Comparison of ENCODE assay signal across 20 cellular contexts in the genomic region with DNA sequence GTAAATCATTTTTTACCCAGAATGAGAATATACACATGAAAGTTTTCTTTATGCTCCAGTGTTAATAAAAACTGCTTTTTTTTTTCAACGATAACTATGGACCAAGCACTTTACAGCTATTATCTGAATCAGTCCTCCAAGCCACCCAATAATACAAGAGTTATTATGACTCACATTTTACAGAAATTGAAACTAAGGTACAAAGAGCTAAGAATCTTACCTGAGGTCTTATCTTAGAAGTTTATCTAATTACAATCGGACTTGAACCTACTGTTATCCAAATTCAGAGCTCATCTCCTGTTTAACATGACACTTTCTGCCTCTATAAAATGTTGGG. TPM values are rescaled to one million over a fixed set of nuclear protein-coding genes. Genes with fewer than 3 reads are reported as not detected.
DNase-seq lines count a peak whose midpoint lies in the region; ATAC-seq lines count a peak whose summit lies in the region.
"Had no signal": no experiment of that assay in that cellular context is flagged by ENCODE, and none has a peak within 500 bp of the region (broad histone marks: within the 10 kb centered on the region; RNA-seq: fewer than 3 reads in every experiment).

No MANE protein-coding gene starts in this region.

- no peaks in the 10 kb centered on the region for H3K27me3 ChIP-seq in CD4-positive, CD25-positive, alpha-beta regulatory T cell (ENCODE audit: control insufficient read depth, insufficient read depth, low read length)
- H3K27me3 ChIP-seq in HUES6 (ENCODE audit: control insufficient read depth, insufficient read depth, low read length) (no peaks in the 10 kb centered on the region), iPS-18a (ENCODE audit: control insufficient read depth, insufficient read depth, low read length) (no peaks in the 10 kb centered on the region)
- no peaks in the 10 kb centered on the region for H3K27me3 ChIP-seq in naive thymus-derived CD4-positive, alpha-beta T cell (ENCODE audit: control insufficient read depth in 2 of 2, insufficient read depth in 2 of 2, low read length in 2 of 2)
- H3K27me3 ChIP-seq: cardiac muscle cell, pancreas, tibial nerve had no signal

- no peaks in the 10 kb centered on the region for H3K36me3 ChIP-seq in CD4-positive, CD25-positive, alpha-beta regulatory T cell (ENCODE audit: control insufficient read depth, insufficient read depth, low read length)
- no peaks in the 10 kb centered on the region for H3K36me3 ChIP-seq in HUES6 (ENCODE audit: control insufficient read depth, insufficient read depth, low read length)
- no peaks in the 10 kb centered on the region for H3K36me3 ChIP-seq in iPS-18a (ENCODE audit: control insufficient read depth, low read depth, low read length)
- H3K36me3 ChIP-seq in naive thymus-derived CD4-positive, alpha-beta T cell (ENCODE audit: control insufficient read depth in 2 of 3, insufficient read depth in 3 of 3, low read length in 3 of 3): no peaks in the 10 kb centered on the region
- H3K36me3 ChIP-seq: cardiac muscle cell, pancreas, tibial nerve had no signal

- peak overlapping the region; percentile 20 for H3K9ac ChIP-seq in HUES6 (ENCODE audit: low read length)
- no peak overlapping the region for H3K9ac ChIP-seq in iPS-18a (ENCODE audit: low read length)

- H3K4me3 Mint-ChIP-seq in CD4-positive, CD25-positive, alpha-beta regulatory T cell: peak overlapping the region in 3 of 4 donors; percentile 2 to 35 (median 6)
- no peak overlapping the region for H3K4me3 Mint-ChIP-seq in activated T-helper 17 cell treated with anti-CD3 and anti-CD28 coated beads, Interleukin-2, amount 50 U/mL, for 72 hours
- no peak overlapping the region for H3K4me3 Mint-ChIP-seq in naive thymus-derived CD4-positive, alpha-beta T cell
- H3K4me3 Mint-ChIP-seq: CD8-positive, alpha-beta memory T cell; dendritic cell treated with granulocyte-macrophage colony-stimulating factor and Interleukin-4, amounts not matched to agents 40 ng/mL and 50 ng/mL, for 4 days; naive thymus-derived CD8-positive, alpha-beta T cell; stimulated activated naive B cell treated with anti-CD40 and anti-IgM and Interleukin-4, amounts not matched to agents 10 μg/mL and 1 μg/mL and 100 μg/mL, for 72 hours had no signal

- CTCF ChIA-PET in naive thymus-derived CD4-positive, alpha-beta T cell (lab: Charles Lee): interaction anchor here (1.0 to 1.2 kb wide), 4 partner anchors 9 to 730 kb away, joined by 3 to 7 read pairs (median 5); no protein-coding TSS in a partner anchor

- intact Hi-C loops in naive thymus-derived CD4-positive, alpha-beta T cell (cut with micrococcal nuclease): no loop called here

- no peaks in the 10 kb centered on the region for H3K9me3 ChIP-seq in CD4-positive, CD25-positive, alpha-beta regulatory T cell (ENCODE audit: control insufficient read depth in 2 of 2, low read length in 2 of 2)
- H3K9me3 ChIP-seq in HUES6 (ENCODE audit: control insufficient read depth, insufficient read depth, low read depth, low read length) (no peaks in the 10 kb centered on the region), iPS-18a (ENCODE audit: control insufficient read depth, low read depth, low read length) (no peaks in the 10 kb centered on the region)
- H3K9me3 ChIP-seq in naive thymus-derived CD4-positive, alpha-beta T cell (ENCODE audit: control insufficient read depth in 2 of 3, low read length in 3 of 3): no peaks in the 10 kb centered on the region
- H3K9me3 ChIP-seq: pancreas, tibial nerve had no signal

- H3K36me3 Mint-ChIP-seq in CD4-positive, CD25-positive, alpha-beta regulatory T cell: no peaks in the 10 kb centered on the region
- H3K36me3 Mint-ChIP-seq in activated T-helper 17 cell treated with anti-CD3 and anti-CD28 coated beads, Interleukin-2, amount 50 U/mL, for 72 hours (ENCODE audit: low read depth): no peaks in the 10 kb centered on the region
- no peaks in the 10 kb centered on the region for H3K36me3 Mint-ChIP-seq in naive thymus-derived CD4-positive, alpha-beta T cell
- H3K36me3 Mint-ChIP-seq: CD8-positive, alpha-beta memory T cell; naive thymus-derived CD8-positive, alpha-beta T cell; stimulated activated naive B cell treated with anti-CD40 and anti-IgM and Interleukin-4, amounts not matched to agents 10 μg/mL and 1 μg/mL and 100 μg/mL, for 72 hours had no signal

- H3K4me1 Mint-ChIP-seq in CD4-positive, CD25-positive, alpha-beta regulatory T cell: peaks cover 25 to 52% (median 41%) of the 10 kb centered on the region in 4 donors
- H3K4me1 Mint-ChIP-seq in activated T-helper 17 cell treated with anti-CD3 and anti-CD28 coated beads, Interleukin-2, amount 50 U/mL, for 72 hours: peaks cover 7% of the 10 kb centered on the region
- peaks cover 6 to 40% (median 28%) of the 10 kb centered on the region in 7 donors for H3K4me1 Mint-ChIP-seq in naive thymus-derived CD4-positive, alpha-beta T cell

- H3K4me1 ChIP-seq in CD4-positive, CD25-positive, alpha-beta regulatory T cell (ENCODE audit: control insufficient read depth, insufficient read depth, low read length, poor library complexity, severe bottlenecking): peaks cover 21% of the 10 kb centered on the region
- H3K4me1 ChIP-seq in HUES6 (ENCODE audit: control insufficient read depth, insufficient read depth, low read length) (peaks cover 48% of the 10 kb centered on the region), iPS-18a (ENCODE audit: control insufficient read depth, low read depth, low read length) (peaks cover 49% of the 10 kb centered on the region)
- peaks cover 2 to 3% of the 10 kb centered on the region in 2 donors for H3K4me1 ChIP-seq in naive thymus-derived CD4-positive, alpha-beta T cell (ENCODE audit: control insufficient read depth in 2 of 2, insufficient read depth in 2 of 2, low read length in 2 of 2)

- POLR2A ChIA-PET in naive thymus-derived CD4-positive, alpha-beta T cell (lab: Charles Lee): interaction anchor here (0.7 to 1.3 kb wide), 2 partner anchors 188 to 486 kb away, joined by 4 read pairs; no protein-coding TSS in a partner anchor

- H3K27ac Mint-ChIP-seq in CD4-positive, CD25-positive, alpha-beta regulatory T cell: peak overlapping the region; percentile 17 to 49 (median 33)
- no peak overlapping the region for H3K27ac Mint-ChIP-seq in activated T-helper 17 cell treated with anti-CD3 and anti-CD28 coated beads, Interleukin-2, amount 50 U/mL, for 72 hours
- peak overlapping the region in 2 of 9 donors; percentile 22 to 56 for H3K27ac Mint-ChIP-seq in naive thymus-derived CD4-positive, alpha-beta T cell
- H3K27ac Mint-ChIP-seq: CD8-positive, alpha-beta memory T cell; dendritic cell treated with granulocyte-macrophage colony-stimulating factor and Interleukin-4, amounts not matched to agents 40 ng/mL and 50 ng/mL, for 4 days; stimulated activated naive B cell treated with anti-CD40 and anti-IgM and Interleukin-4, amounts not matched to agents 10 μg/mL and 1 μg/mL and 100 μg/mL, for 72 hours had no signal

- no peaks in the 10 kb centered on the region for H3K9me3 Mint-ChIP-seq in CD4-positive, CD25-positive, alpha-beta regulatory T cell
- no peaks in the 10 kb centered on the region for H3K9me3 Mint-ChIP-seq in activated T-helper 17 cell treated with anti-CD3 and anti-CD28 coated beads, Interleukin-2, amount 50 U/mL, for 72 hours
- no peaks in the 10 kb centered on the region for H3K9me3 Mint-ChIP-seq in naive thymus-derived CD4-positive, alpha-beta T cell
- H3K9me3 Mint-ChIP-seq: CD8-positive, alpha-beta memory T cell; dendritic cell treated with granulocyte-macrophage colony-stimulating factor and Interleukin-4, amounts not matched to agents 40 ng/mL and 50 ng/mL, for 4 days; naive thymus-derived CD8-positive, alpha-beta T cell; stimulated activated naive B cell treated with anti-CD40 and anti-IgM and Interleukin-4, amounts not matched to agents 10 μg/mL and 1 μg/mL and 100 μg/mL, for 72 hours had no signal

- H3K27me3 Mint-ChIP-seq in CD4-positive, CD25-positive, alpha-beta regulatory T cell: peaks cover under 1% of the 10 kb centered on the region
- H3K27me3 Mint-ChIP-seq in activated T-helper 17 cell treated with anti-CD3 and anti-CD28 coated beads, Interleukin-2, amount 50 U/mL, for 72 hours: no peaks in the 10 kb centered on the region
- H3K27me3 Mint-ChIP-seq in naive thymus-derived CD4-positive, alpha-beta T cell: no peaks in the 10 kb centered on the region
- H3K27me3 Mint-ChIP-seq: CD8-positive, alpha-beta memory T cell; dendritic cell treated with granulocyte-macrophage colony-stimulating factor and Interleukin-4, amounts not matched to agents 40 ng/mL and 50 ng/mL, for 4 days; naive thymus-derived CD8-positive, alpha-beta T cell; stimulated activated naive B cell treated with anti-CD40 and anti-IgM and Interleukin-4, amounts not matched to agents 10 μg/mL and 1 μg/mL and 100 μg/mL, for 72 hours had no signal

- ATAC-seq in CD4-positive, CD25-positive, alpha-beta regulatory T cell (ENCODE audit: low read depth in 2 of 2): peak; percentile 51 to 69
- peak; percentile 70 for ATAC-seq in activated T-helper 17 cell treated with anti-CD3 and anti-CD28 coated beads, Interleukin-2, amount 50 U/mL, for 72 hours (replicated peaks)
- no peak for ATAC-seq in naive thymus-derived CD4-positive, alpha-beta T cell
- no peak for ATAC-seq in GM21528 (IDR thresholded peaks at IDR 0.05; ENCODE audit: low FRiP score, unreplicated experiment)
- ATAC-seq: naive thymus-derived CD8-positive, alpha-beta T cell had no signal

- peak in 1 of 3 donors; percentile 58 for DNase-seq in CD4-positive, CD25-positive, alpha-beta regulatory T cell
- no peak for DNase-seq in naive thymus-derived CD4-positive, alpha-beta T cell
- DNase-seq in RKO (ENCODE audit: low spot score): no peak
- DNase-seq in activated effector memory CD4-positive, alpha-beta T cell treated with anti-CD3 and anti-CD28 coated beads, Interleukin-2, amount 50 U/mL, for 16 hours: no peak
- DNase-seq: activated CD4-positive, alpha-beta T cell treated with anti-CD3 and anti-CD28 coated beads for 1 hour; CD8-positive, alpha-beta memory T cell; islet precursor cell; naive thymus-derived CD8-positive, alpha-beta T cell; NCI-H2081 treated with DMSO at 0.1 percent for 48 hours; pancreas; stimulated activated CD4-positive, alpha-beta T cell treated with anti-CD3 and anti-CD28 coated beads, Interleukin-1b, Interleukin-23, amount 100 ng/mL, for 48 hours; stimulated activated naive B cell treated with anti-CD40 and anti-IgM and Interleukin-4, amounts not matched to agents 10 μg/mL and 1 μg/mL and 100 μg/mL, for 72 hours; T1000 had no signal

- H3K27ac ChIP-seq in CD4-positive, CD25-positive, alpha-beta regulatory T cell (ENCODE audit: insufficient read depth, low read length, poor library complexity, severe bottlenecking): no peak overlapping the region
- H3K27ac ChIP-seq in HUES6 (ENCODE audit: low read depth, low read length): peak overlapping the region; percentile 35
- H3K27ac ChIP-seq in iPS-18a (ENCODE audit: low read length): peak overlapping the region; percentile 84
- no peak overlapping the region for H3K27ac ChIP-seq in naive thymus-derived CD4-positive, alpha-beta T cell (ENCODE audit: low read depth, low read length)
- H3K27ac ChIP-seq: cardiac muscle cell, pancreas had no signal

- H3K4me3 ChIP-seq in CD4-positive, CD25-positive, alpha-beta regulatory T cell (ENCODE audit: low read depth, low read length): peak overlapping the region; percentile 30
- H3K4me3 ChIP-seq in HUES6 (ENCODE audit: low read depth, low read length) (peak overlapping the region; percentile 18; the same call in 1 of the 2 replicates), iPS-18a (ENCODE audit: low read length) (peak overlapping the region; percentile 37)
- no peak overlapping the region for H3K4me3 ChIP-seq in naive thymus-derived CD4-positive, alpha-beta T cell (ENCODE audit: low read length)
- H3K4me3 ChIP-seq: cardiac muscle cell, pancreas, tibial nerve had no signal

RNA-seq across cellular contexts. Expression of a gene that starts 6.6 kb away (rescaled TPM):
- total RNA-seq in CD4-positive, CD25-positive, alpha-beta regulatory T cell: 119 TPM
- 100 to 1,000 TPM in 1 of 4 donors, 10 to 100 TPM in 3; 45.5 to 115 (median 65.4) TPM for polyA plus RNA-seq in CD4-positive, CD25-positive, alpha-beta regulatory T cell
- 10 to 100 TPM; 32.0 to 48.9 TPM for total RNA-seq in activated T-helper 17 cell treated with anti-CD3 and anti-CD28 coated beads, Interleukin-2, amount 50 U/mL, for 72 hours
- total RNA-seq in naive thymus-derived CD4-positive, alpha-beta T cell: 10 to 100 TPM; 36.4 to 97.6 (median 93.7) TPM
- 10 to 100 TPM; 66.3 to 71.9 TPM for polyA plus RNA-seq in naive thymus-derived CD4-positive, alpha-beta T cell

Comparison
In these comparisons a context has a peak if more than half of its experiments do, and no peak if none do; other contexts are left out.
1. ATAC-seq: peak in CD4-positive, CD25-positive, alpha-beta regulatory T cell (2 of 2) and activated T-helper 17 cell treated with anti-CD3 and anti-CD28 coated beads, Interleukin-2, amount 50 U/mL, for 72 hours (single experiment); none in naive thymus-derived CD4-positive, alpha-beta T cell (single experiment) and GM21528 (single experiment).
2. H3K27ac ChIP-seq: peak in HUES6 (single experiment) and iPS-18a (single experiment); none in CD4-positive, CD25-positive, alpha-beta regulatory T cell (single experiment) and naive thymus-derived CD4-positive, alpha-beta T cell (single experiment).
3. H3K4me3 Mint-ChIP-seq: peak in CD4-positive, CD25-positive, alpha-beta regulatory T cell (3 of 4); none in activated T-helper 17 cell treated with anti-CD3 and anti-CD28 coated beads, Interleukin-2, amount 50 U/mL, for 72 hours (single experiment) and naive thymus-derived CD4-positive, alpha-beta T cell (0 of 10).